12 cellular contexts compared by ENCODE assay signal in genomic region chr17:64077409-64077808, GRCh38. TPM values are rescaled to one million over a fixed set of nuclear protein-coding genes. Genes with fewer than 3 reads are reported as not detected.
DNase-seq lines count a peak whose midpoint lies in the region; ATAC-seq and TF ChIP-seq lines count a peak whose summit lies in the region.
"Had no signal": no experiment of that assay in that cellular context is flagged by ENCODE, and none has a peak within 500 bp of the region (broad histone marks: within the 10 kb centered on the region; RNA-seq: fewer than 3 reads in every experiment).

No MANE protein-coding gene starts in this region.

- no peaks in the 10 kb centered on the region for H3K9me3 Mint-ChIP-seq in activated naive CD4-positive, alpha-beta T cell treated with anti-CD3 and anti-CD28 coated beads for 36 hours

- no peak overlapping the region for H4K8ac ChIP-seq in mesendoderm (ENCODE audit: low read depth, low read length)

- no peak overlapping the region for H2AK5ac ChIP-seq in mesendoderm (ENCODE audit: low read length)

- TF ChIP-seq CTCF in left ventricle myocardium inferior (IDR thresholded peaks at IDR 0.05; ENCODE audit: borderline replicate concordance) (no peak), upper lobe of left lung (IDR thresholded peaks at IDR 0.05) (no peak)

- H2BK120ac ChIP-seq in mesendoderm (ENCODE audit: low read depth, low read length): no peak overlapping the region

- no peak overlapping the region for H3K4me3 Mint-ChIP-seq in activated naive CD4-positive, alpha-beta T cell treated with anti-CD3 and anti-CD28 coated beads for 36 hours
- H3K4me3 Mint-ChIP-seq: activated CD8-positive, alpha-beta memory T cell treated with anti-CD3 and anti-CD28 coated beads, Interleukin-2, amount 10 ng/mL, durations not matched to agents 7 days and 5 days had no signal

- no peak overlapping the region for H3K23ac ChIP-seq in mesendoderm (ENCODE audit: low read length)

- H3K27ac Mint-ChIP-seq in activated naive CD4-positive, alpha-beta T cell treated with anti-CD3 and anti-CD28 coated beads for 36 hours: peak overlapping the region; percentile 25
- H3K27ac Mint-ChIP-seq: activated CD8-positive, alpha-beta memory T cell treated with anti-CD3 and anti-CD28 coated beads, Interleukin-2, amount 10 ng/mL, durations not matched to agents 7 days and 5 days had no signal

- intact Hi-C loops in activated naive CD4-positive, alpha-beta T cell treated with anti-CD3 and anti-CD28 coated beads for 36 hours (cut with micrococcal nuclease): no loop called here
- intact Hi-C loops in left ventricle myocardium inferior (cut with micrococcal nuclease): no loop called here

- H3K4ac ChIP-seq in mesendoderm (ENCODE audit: low read depth, low read length): no peak overlapping the region

- H3K9me3 ChIP-seq in left ventricle myocardium inferior (replicated peaks): no peaks in the 10 kb centered on the region
- H3K9me3 ChIP-seq in upper lobe of left lung: no peaks in the 10 kb centered on the region

- H3K36me3 Mint-ChIP-seq in activated naive CD4-positive, alpha-beta T cell treated with anti-CD3 and anti-CD28 coated beads for 36 hours (ENCODE audit: low read depth): peaks cover 16% of the 10 kb centered on the region

- WGBS in upper lobe of left lung, 2 donors: 74 to 76% methylated on average over 11 of the region's 11 CpGs
- WGBS in mesendoderm (ENCODE audit: extremely low coverage, insufficient coverage, low lambda C conversion rate): no CpG with 5 or more reads among the region's 11 CpGs

- no peak overlapping the region for H2BK5ac ChIP-seq in mesendoderm (ENCODE audit: low read length)

- no peaks in the 10 kb centered on the region for H3K79me2 ChIP-seq in mesendoderm (ENCODE audit: control insufficient read depth, insufficient read depth, low read length)

- H4K5ac ChIP-seq in mesendoderm (ENCODE audit: low read length): no peak overlapping the region

- H3K27ac ChIP-seq in left ventricle myocardium inferior (replicated peaks) (no peak overlapping the region), upper lobe of left lung (peak overlapping the region; percentile 53 to 86 (median 75)), mesendoderm (ENCODE audit: low read depth, low read length) (no peak overlapping the region)

- DNase-seq in activated naive CD4-positive, alpha-beta T cell treated with anti-CD3 and anti-CD28 coated beads for 36 hours: no peak
- DNase-seq in activated naive CD4-positive, alpha-beta T cell treated with Interleukin-2 at 50 U/mL for 16 hours: no peak
- peak; percentile 33 to 71 for DNase-seq in NOMO-1 (lab: John Stamatoyannopoulos, UW; ENCODE audit: unreplicated experiment in 2 of 2)
- DNase-seq in left ventricle myocardium inferior: peak; percentile 23
- DNase-seq in upper lobe of left lung: peak in 1 of 2 donors; percentile 87
- DNase-seq in mesendoderm: no peak
- DNase-seq: activated CD8-positive, alpha-beta memory T cell treated with anti-CD3 and anti-CD28 coated beads, Interleukin-2, amount 10 ng/mL, durations not matched to agents 7 days and 5 days; foreskin melanocyte; nucleus accumbens; stimulated activated CD4-positive, alpha-beta T cell treated with anti-CD3 and anti-CD28 coated beads, Interleukin-15, amount 100 ng/mL, for 24 hours had no signal

- peaks cover 23% of the 10 kb centered on the region for H3K4me1 ChIP-seq in left ventricle myocardium inferior
- peaks cover 41 to 46% (median 43%) of the 10 kb centered on the region in 4 donors for H3K4me1 ChIP-seq in upper lobe of left lung
- H3K4me1 ChIP-seq in mesendoderm (ENCODE audit: control insufficient read depth, low read depth, low read length): peaks cover 6% of the 10 kb centered on the region

- no peaks in the 10 kb centered on the region for H3K27me3 Mint-ChIP-seq in activated naive CD4-positive, alpha-beta T cell treated with anti-CD3 and anti-CD28 coated beads for 36 hours (ENCODE audit: low read depth)
- H3K27me3 Mint-ChIP-seq: activated CD8-positive, alpha-beta memory T cell treated with anti-CD3 and anti-CD28 coated beads, Interleukin-2, amount 10 ng/mL, durations not matched to agents 7 days and 5 days had no signal

- CTCF ChIA-PET in activated naive CD4-positive, alpha-beta T cell treated with anti-CD3 and anti-CD28 coated beads for 36 hours (lab: Charles Lee): interaction anchor here (0.8 to 5.5 kb wide), 4 partner anchors 12 to 56 kb away, joined by 3 to 27 read pairs (median 10); no protein-coding TSS in a partner anchor

- H3K4me1 Mint-ChIP-seq in activated naive CD4-positive, alpha-beta T cell treated with anti-CD3 and anti-CD28 coated beads for 36 hours (ENCODE audit: low read depth): peaks cover 22% of the 10 kb centered on the region

- TF ChIP-seq POLR2A in upper lobe of left lung (IDR thresholded peaks at IDR 0.05): no peak

- no peak for TF ChIP-seq EP300 in upper lobe of left lung (IDR thresholded peaks at IDR 0.05)

- no peak overlapping the region for H3K18ac ChIP-seq in mesendoderm (ENCODE audit: low read length)

- H3K27me3 ChIP-seq in left ventricle myocardium inferior (ENCODE audit: low read depth) (no peaks in the 10 kb centered on the region), upper lobe of left lung (no peaks in the 10 kb centered on the region), mesendoderm (ENCODE audit: insufficient read depth, low read length, poor library complexity) (no peaks in the 10 kb centered on the region)

- no peak overlapping the region for H3K56ac ChIP-seq in mesendoderm (ENCODE audit: low read length)

- H2BK15ac ChIP-seq in mesendoderm (replicated peaks; ENCODE audit: low read depth): no peak overlapping the region

- no peak overlapping the region for H3K9ac ChIP-seq in mesendoderm (ENCODE audit: low read length)

- peaks cover 23% of the 10 kb centered on the region for H3K36me3 ChIP-seq in left ventricle myocardium inferior
- H3K36me3 ChIP-seq in upper lobe of left lung: peaks cover 2 to 21% (median 5%) of the 10 kb centered on the region in 4 donors
- no peaks in the 10 kb centered on the region for H3K36me3 ChIP-seq in mesendoderm (ENCODE audit: control insufficient read depth, insufficient read depth, low read length)

- H3K4me3 ChIP-seq in left ventricle myocardium inferior (no peak overlapping the region), upper lobe of left lung (no peak overlapping the region), mesendoderm (ENCODE audit: low read length) (no peak overlapping the region)

- ATAC-seq in upper lobe of left lung (ENCODE audit: low FRiP score in 2 of 2) (no peak), GM19324 (IDR thresholded peaks at IDR 0.05; ENCODE audit: low FRiP score, unreplicated experiment) (no peak), HG02852 (IDR thresholded peaks at IDR 0.05; ENCODE audit: unreplicated experiment) (no peak)
- ATAC-seq: activated CD8-positive, alpha-beta memory T cell treated with anti-CD3 and anti-CD28 coated beads, Interleukin-2, amount 10 ng/mL, durations not matched to agents 7 days and 5 days had no signal

- no peak overlapping the region for H3K4me2 ChIP-seq in mesendoderm (ENCODE audit: low read length)

- no peaks in the 10 kb centered on the region for H3K79me1 ChIP-seq in mesendoderm (ENCODE audit: low read length)

RNA-seq across cellular contexts. Expression of gene ERN1, which starts 52.5 kb away (rescaled TPM):
- 10 to 100 TPM; 21.9 to 22.0 TPM for total RNA-seq in activated naive CD4-positive, alpha-beta T cell treated with anti-CD3 and anti-CD28 coated beads for 36 hours
- 9.3 TPM for total RNA-seq in left ventricle myocardium inferior
- 10 to 100 TPM; 32.8 to 65.0 (median 41.9) TPM for total RNA-seq in upper lobe of left lung
- polyA plus RNA-seq in mesendoderm (2013, experiment 1 of 2): 3.3 TPM
- 2.9 TPM for polyA plus RNA-seq in mesendoderm (2013, experiment 2 of 2)

RNA-seq across cellular contexts. Expression of gene ICAM2, which starts 57.0 kb away (rescaled TPM):
- total RNA-seq in activated naive CD4-positive, alpha-beta T cell treated with anti-CD3 and anti-CD28 coated beads for 36 hours: 10 to 100 TPM; 41.6 to 41.9 TPM
- total RNA-seq in left ventricle myocardium inferior (28.2 TPM), upper lobe of left lung (100 to 1,000 TPM in 3 of 6 donors, 10 to 100 TPM in 3; 27.2 to 114 (median 82.0) TPM)
- polyA plus RNA-seq in mesendoderm (2013, experiment 1 of 2): 0.70 TPM
- 0.57 TPM for polyA plus RNA-seq in mesendoderm (2013, experiment 2 of 2)

Comparison
In these comparisons a context has a peak if more than half of its experiments do, and no peak if none do; other contexts are left out.
1. DNase-seq: peak in NOMO-1 (2 of 2) and left ventricle myocardium inferior (single experiment); none in activated naive CD4-positive, alpha-beta T cell treated with anti-CD3 and anti-CD28 coated beads for 36 hours (single experiment), activated naive CD4-positive, alpha-beta T cell treated with Interleukin-2 at 50 U/mL for 16 hours (single experiment) and mesendoderm (single experiment).
2. H3K27ac ChIP-seq: peak in upper lobe of left lung (4 of 4); none in left ventricle myocardium inferior (single experiment) and mesendoderm (single experiment).